ENCODE assay signal across 20 cellular contexts in genomic region chr7:27118580-27118979, GRCh38. TPM values are rescaled to one million over a fixed set of nuclear protein-coding genes. Genes with fewer than 3 reads are reported as not detected.
A peak's percentile ranks its signal among the peaks of the same experiment; 100 is the strongest.
DNase-seq lines count a peak whose midpoint lies in the region; FAIRE-seq and TF ChIP-seq lines count a peak whose summit lies in the region.
"Had no signal": no experiment of that assay in that cellular context is flagged by ENCODE, and none has a peak within 500 bp of the region (broad histone marks: within the 10 kb centered on the region; RNA-seq: fewer than 3 reads in every experiment).

No MANE protein-coding gene starts in this region.

- in situ Hi-C loops in astrocyte of the cerebellum (cut with HindIII; ENCODE audit: low sequenced_read_pairs) = loop anchor here (5.0 kb wide), 1 partner anchor 266 kb away; no protein-coding TSS in a partner anchor

- H3K9ac ChIP-seq in kidney (ENCODE audit: low read length in 2 of 2) (peak overlapping the region in 1 of 2 donors; percentile 81), rectal smooth muscle tissue (ENCODE audit: low read length) (no peak overlapping the region)

- H3K27ac ChIP-seq in AG04450 (ENCODE audit: low read depth, low read length) (peak overlapping the region; percentile 92), kidney (ENCODE audit: low read depth in 2 of 2, low read length in 2 of 2) (peak overlapping the region; percentile 96), rectal smooth muscle tissue (ENCODE audit: low read depth, low read length) (peak overlapping the region; percentile 68)

- intact Hi-C loops in kidney (cut with DNase I) = no loop called here
- intact Hi-C loops in activated T-helper 1 cell treated with anti-CD3 and anti-CD28 coated beads, Interleukin-12 subunit alpha, Interleukin-12 subunit beta, Interleukin-2, Interleukin-4 antibody, amounts not matched to agents 30 ng/mL and 10 ng/mL and 1 ng/mL, durations not matched to agents 14 hours and 24 hours and 36 hours (cut with micrococcal nuclease) = no loop called here

- FAIRE-seq in kidney (lab: Jason Lieb, UNC) = no peak
- FAIRE-seq: K562 had no signal

- H3K9me3 ChIP-seq in AG04450 (ENCODE audit: control insufficient read depth, insufficient read depth, low read length) (no peaks in the 10 kb centered on the region), kidney (ENCODE audit: control insufficient read depth in 1 of 2, low read length in 2 of 2) (no peaks in the 10 kb centered on the region)

- H3K4me3 ChIP-seq in AG04450 (ENCODE audit: low read depth, low read length) = peak overlapping the region; percentile 84
- peak overlapping the region; percentile 76 for H3K4me3 ChIP-seq in astrocyte of the cerebellum (ENCODE audit: low read depth, low read length)
- H3K4me3 ChIP-seq in kidney (ENCODE audit: low read length in 2 of 2) = peak overlapping the region; percentile 61 to 64
- peak overlapping the region; percentile 36 for H3K4me3 ChIP-seq in rectal smooth muscle tissue (ENCODE audit: low read length)
- H3K4me3 ChIP-seq: K562 had no signal

- H3K36me3 ChIP-seq in kidney (ENCODE audit: control insufficient read depth in 1 of 2, insufficient read depth in 2 of 2, low read length in 2 of 2) = no peaks in the 10 kb centered on the region
- peaks cover 2% of the 10 kb centered on the region for H3K36me3 ChIP-seq in rectal smooth muscle tissue (ENCODE audit: control insufficient read depth, insufficient read depth, low read length)

- H3K36me3 Mint-ChIP-seq in immature natural killer cell = peaks cover 0 to 4% (median 3%) of the 10 kb centered on the region in 3 donors
- no peaks in the 10 kb centered on the region for H3K36me3 Mint-ChIP-seq in activated T-helper 1 cell treated with anti-CD3 and anti-CD28 coated beads, Interleukin-12 subunit alpha, Interleukin-12 subunit beta, Interleukin-2, Interleukin-4 antibody, amounts not matched to agents 30 ng/mL and 10 ng/mL and 1 ng/mL, durations not matched to agents 14 hours and 24 hours and 36 hours (ENCODE audit: low read depth)

- no peaks in the 10 kb centered on the region for H3K27me3 ChIP-seq in AG04450 (ENCODE audit: control insufficient read depth, insufficient read depth, low read length)
- H3K27me3 ChIP-seq in rectal smooth muscle tissue (ENCODE audit: control insufficient read depth, insufficient read depth, low read length) = no peaks in the 10 kb centered on the region

- no peak for DNase-seq in AG04450 (ENCODE audit: low read depth, low spot score)
- DNase-seq in astrocyte of the cerebellum (ENCODE audit: low read depth) = no peak
- peak; percentile 52 for DNase-seq in kidney
- no peak for DNase-seq in immature natural killer cell
- DNase-seq in SIG-M5 treated with dmso at 0.1 percent for 504 hours (lab: John Stamatoyannopoulos, UW; ENCODE audit: unreplicated experiment) = no peak
- no peak for DNase-seq in activated T-helper 1 cell treated with anti-CD3 and anti-CD28 coated beads, Interleukin-12 subunit alpha, Interleukin-12 subunit beta, Interleukin-2, Interleukin-4 antibody, amounts not matched to agents 30 ng/mL and 10 ng/mL and 1 ng/mL, durations not matched to agents 14 hours and 24 hours and 36 hours (ENCODE audit: low spot score)
- DNase-seq in nucleus accumbens (lab: John Stamatoyannopoulos, UW) = no peak
- DNase-seq: activated CD4-positive, alpha-beta T cell treated with anti-CD3 and anti-CD28 coated beads for 48 hours; activated T-cell treated with anti-CD3 and anti-CD28 coated beads, Interleukin-2, amount 50 U/mL, for 72 hours; Calu3; GF-D8; mesendoderm; NCI-H1105 treated with DMSO at 0.1 percent for 48 hours; NCI-H226; SHP77 had no signal

- POLR2A ChIA-PET in AG04450 (lab: Yijun Ruan, JAX) = interaction anchor here (0.6 to 5.2 kb wide), 11 partner anchors 10 to 919 kb away, joined by 3 to 42 read pairs (median 5); partner anchors contain the start of genes HNRNPA2B1, HOXA1 and HOXA5

- H3K4me3 Mint-ChIP-seq in immature natural killer cell = no peak overlapping the region
- H3K4me3 Mint-ChIP-seq in activated T-helper 1 cell treated with anti-CD3 and anti-CD28 coated beads, Interleukin-12 subunit alpha, Interleukin-12 subunit beta, Interleukin-2, Interleukin-4 antibody, amounts not matched to agents 30 ng/mL and 10 ng/mL and 1 ng/mL, durations not matched to agents 14 hours and 24 hours and 36 hours = no peak overlapping the region
- H3K4me3 Mint-ChIP-seq: activated T-cell treated with anti-CD3 and anti-CD28 coated beads, Interleukin-2, amount 50 U/mL, for 72 hours; dendritic cell treated with granulocyte-macrophage colony-stimulating factor and Interleukin-4, amounts not matched to agents 40 ng/mL and 50 ng/mL, for 4 days; T-helper 2 cell treated with Interferon-gamma antibody and Interleukin-4, amounts not matched to agents 5 μg/mL and 100 μg/mL, for 36 hours had no signal

- H3K9me3 Mint-ChIP-seq in immature natural killer cell = no peaks in the 10 kb centered on the region
- H3K9me3 Mint-ChIP-seq in activated T-helper 1 cell treated with anti-CD3 and anti-CD28 coated beads, Interleukin-12 subunit alpha, Interleukin-12 subunit beta, Interleukin-2, Interleukin-4 antibody, amounts not matched to agents 30 ng/mL and 10 ng/mL and 1 ng/mL, durations not matched to agents 14 hours and 24 hours and 36 hours = no peaks in the 10 kb centered on the region
- H3K9me3 Mint-ChIP-seq: activated T-cell treated with anti-CD3 and anti-CD28 coated beads, Interleukin-2, amount 50 U/mL, for 72 hours; dendritic cell treated with granulocyte-macrophage colony-stimulating factor and Interleukin-4, amounts not matched to agents 40 ng/mL and 50 ng/mL, for 4 days; T-helper 2 cell treated with Interferon-gamma antibody and Interleukin-4, amounts not matched to agents 5 μg/mL and 100 μg/mL, for 36 hours had no signal

- H3K4me1 Mint-ChIP-seq in immature natural killer cell = no peaks in the 10 kb centered on the region
- H3K4me1 Mint-ChIP-seq in activated T-helper 1 cell treated with anti-CD3 and anti-CD28 coated beads, Interleukin-12 subunit alpha, Interleukin-12 subunit beta, Interleukin-2, Interleukin-4 antibody, amounts not matched to agents 30 ng/mL and 10 ng/mL and 1 ng/mL, durations not matched to agents 14 hours and 24 hours and 36 hours (ENCODE audit: low read depth) = no peaks in the 10 kb centered on the region

- H3K27me3 Mint-ChIP-seq in immature natural killer cell (ENCODE audit: low read depth in 3 of 3) = no peaks in the 10 kb centered on the region
- peaks cover 6% of the 10 kb centered on the region for H3K27me3 Mint-ChIP-seq in activated T-helper 1 cell treated with anti-CD3 and anti-CD28 coated beads, Interleukin-12 subunit alpha, Interleukin-12 subunit beta, Interleukin-2, Interleukin-4 antibody, amounts not matched to agents 30 ng/mL and 10 ng/mL and 1 ng/mL, durations not matched to agents 14 hours and 24 hours and 36 hours (ENCODE audit: insufficient read depth)

- TF ChIP-seq CTCF in AG04450 (IDR thresholded peaks at IDR 0.05; ENCODE audit: low read depth, low read length) = no peak
- no peak for TF ChIP-seq CTCF in astrocyte of the cerebellum (IDR thresholded peaks at IDR 0.05; ENCODE audit: low read depth, low read length, missing control alignments)
- TF ChIP-seq CTCF in kidney (IDR thresholded peaks at IDR 0.05; ENCODE audit: borderline replicate concordance, extremely low read depth, insufficient read depth) = no peak

- CTCF ChIA-PET in AG04450 (lab: Charles Lee) = interaction anchor here (0.7 to 1.2 kb wide), 2 partner anchors 14 to 33 kb away, joined by 3 read pairs; no protein-coding TSS in a partner anchor

- no peak overlapping the region for H3K27ac Mint-ChIP-seq in immature natural killer cell
- no peak overlapping the region for H3K27ac Mint-ChIP-seq in activated T-helper 1 cell treated with anti-CD3 and anti-CD28 coated beads, Interleukin-12 subunit alpha, Interleukin-12 subunit beta, Interleukin-2, Interleukin-4 antibody, amounts not matched to agents 30 ng/mL and 10 ng/mL and 1 ng/mL, durations not matched to agents 14 hours and 24 hours and 36 hours
- H3K27ac Mint-ChIP-seq: activated T-cell treated with anti-CD3 and anti-CD28 coated beads, Interleukin-2, amount 50 U/mL, for 72 hours; dendritic cell treated with granulocyte-macrophage colony-stimulating factor and Interleukin-4, amounts not matched to agents 40 ng/mL and 50 ng/mL, for 4 days; T-helper 2 cell treated with Interferon-gamma antibody and Interleukin-4, amounts not matched to agents 5 μg/mL and 100 μg/mL, for 36 hours had no signal

- H3K4me1 ChIP-seq in kidney (ENCODE audit: control insufficient read depth in 1 of 2, insufficient read depth in 1 of 2, low read depth in 1 of 2, low read length in 2 of 2) (peaks cover 28% of the 10 kb centered on the region in 2 donors), rectal smooth muscle tissue (ENCODE audit: control insufficient read depth, insufficient read depth, low read length) (peaks cover 16% of the 10 kb centered on the region)

RNA-seq across cellular contexts. Expression of gene HOXA4, which starts 12.0 kb away (rescaled TPM):
- polyA plus RNA-seq in AG04450 (2011; rRNA removed) (5.4 and 5.8 TPM in 2 replicates), kidney (ENCODE audit: insufficient read depth, low read depth, low replicate concordance) (13.0 TPM), immature natural killer cell (1 to 10 TPM in 1 of 3 donors, under 1 TPM in 1, not detected in 1; 0.51 to 1.2 TPM)
- polyA minus RNA-seq in AG04450 (2011; rRNA and poly(A)+ RNA removed) = 3.6 and 4.2 TPM in 2 replicates
- 11.2 TPM for total RNA-seq in kidney
- not detected in 2 replicates for total RNA-seq in activated T-helper 1 cell treated with anti-CD3 and anti-CD28 coated beads, Interleukin-12 subunit alpha, Interleukin-12 subunit beta, Interleukin-2, Interleukin-4 antibody, amounts not matched to agents 30 ng/mL and 10 ng/mL and 1 ng/mL, durations not matched to agents 14 hours and 24 hours and 36 hours
- total RNA-seq: K562, temporal lobe had no signal
- polyA plus RNA-seq: K562 had no signal

RNA-seq across cellular contexts. Expression of gene HOXA2, which starts 16.1 kb away (rescaled TPM):
- polyA plus RNA-seq in AG04450 (2011; rRNA removed) (3.1 and 4.1 TPM in 2 replicates), kidney (ENCODE audit: insufficient read depth, low read depth, low replicate concordance) (1.3 TPM), immature natural killer cell (not detected)
- 2.4 and 3.0 TPM in 2 replicates for polyA minus RNA-seq in AG04450 (2011; rRNA and poly(A)+ RNA removed)
- total RNA-seq in kidney = 2.9 TPM
- not detected in 2 replicates for total RNA-seq in activated T-helper 1 cell treated with anti-CD3 and anti-CD28 coated beads, Interleukin-12 subunit alpha, Interleukin-12 subunit beta, Interleukin-2, Interleukin-4 antibody, amounts not matched to agents 30 ng/mL and 10 ng/mL and 1 ng/mL, durations not matched to agents 14 hours and 24 hours and 36 hours
- total RNA-seq: activated T-cell treated with anti-CD3 and anti-CD28 coated beads, Interleukin-2, amount 50 U/mL, for 72 hours; K562; temporal lobe had no signal

RNA-seq across cellular contexts. Expression of gene HOXA1, which starts 22.8 kb away (rescaled TPM):
- 2.6 and 2.9 TPM in 2 replicates for polyA plus RNA-seq in AG04450 (2011; rRNA removed)
- polyA minus RNA-seq in AG04450 (2011; rRNA and poly(A)+ RNA removed) = 1.7 and 2.2 TPM in 2 replicates
- total RNA-seq in kidney = 2.4 TPM
- polyA plus RNA-seq in kidney (ENCODE audit: insufficient read depth, low read depth, low replicate concordance) = 1.1 TPM
- under 1 TPM in 1 of 3 donors, not detected in 2; 0.62 TPM for polyA plus RNA-seq in immature natural killer cell
- 0.16 and 0.24 TPM in 2 replicates for total RNA-seq in activated T-helper 1 cell treated with anti-CD3 and anti-CD28 coated beads, Interleukin-12 subunit alpha, Interleukin-12 subunit beta, Interleukin-2, Interleukin-4 antibody, amounts not matched to agents 30 ng/mL and 10 ng/mL and 1 ng/mL, durations not matched to agents 14 hours and 24 hours and 36 hours
- total RNA-seq: temporal lobe had no signal

RNA-seq across cellular contexts. Expression of gene HOXA5, which starts 24.9 kb away (rescaled TPM):
- polyA plus RNA-seq in AG04450 (2011; rRNA removed) = 48.3 and 51.0 TPM in 2 replicates
- polyA minus RNA-seq in AG04450 (2011; rRNA and poly(A)+ RNA removed) = 37.7 and 49.7 TPM in 2 replicates
- 38.0 TPM for total RNA-seq in kidney
- 19.4 TPM for polyA plus RNA-seq in kidney (ENCODE audit: insufficient read depth, low read depth, low replicate concordance)
- polyA plus RNA-seq in immature natural killer cell = 1 to 10 TPM in 1 of 3 donors, under 1 TPM in 2; 0.42 to 1.1 (median 0.73) TPM
- not detected in 2 replicates for total RNA-seq in activated T-helper 1 cell treated with anti-CD3 and anti-CD28 coated beads, Interleukin-12 subunit alpha, Interleukin-12 subunit beta, Interleukin-2, Interleukin-4 antibody, amounts not matched to agents 30 ng/mL and 10 ng/mL and 1 ng/mL, durations not matched to agents 14 hours and 24 hours and 36 hours
- total RNA-seq: K562, temporal lobe had no signal

RNA-seq across cellular contexts. Expression of gene HOXA6, which starts 29.0 kb away (rescaled TPM):
- 1.2 and 1.3 TPM in 2 replicates for polyA plus RNA-seq in AG04450 (2011; rRNA removed)
- polyA minus RNA-seq in AG04450 (2011; rRNA and poly(A)+ RNA removed) = 0.91 and 2.1 TPM in 2 replicates
- 22.0 TPM for total RNA-seq in kidney
- polyA plus RNA-seq in kidney (ENCODE audit: insufficient read depth, low read depth, low replicate concordance) = 1.1 TPM
- polyA plus RNA-seq in immature natural killer cell = 1 to 10 TPM in 1 of 3 donors, under 1 TPM in 1, not detected in 1; 0.52 to 3.8 TPM
- not detected in 2 replicates for total RNA-seq in activated T-helper 1 cell treated with anti-CD3 and anti-CD28 coated beads, Interleukin-12 subunit alpha, Interleukin-12 subunit beta, Interleukin-2, Interleukin-4 antibody, amounts not matched to agents 30 ng/mL and 10 ng/mL and 1 ng/mL, durations not matched to agents 14 hours and 24 hours and 36 hours
- total RNA-seq: K562, temporal lobe had no signal
- polyA plus RNA-seq: K562 had no signal
